8 cellular contexts compared by ENCODE assay signal in genomic region chr15:65902373-65902772, GRCh38. TPM values are rescaled to one million over a fixed set of nuclear protein-coding genes. Genes with fewer than 3 reads are reported as not detected.
DNase-seq lines count a peak whose midpoint lies in the region; ATAC-seq and TF ChIP-seq lines count a peak whose summit lies in the region.

No MANE protein-coding gene starts in this region.

- no peaks in the 10 kb centered on the region for H3K27me3 Mint-ChIP-seq in activated T-helper 1 cell treated with anti-CD3 and anti-CD28 coated beads, Interleukin-12 subunit alpha, Interleukin-12 subunit beta, Interleukin-2, Interleukin-4 antibody, amounts not matched to agents 30 ng/mL and 10 ng/mL and 1 ng/mL, durations not matched to agents 14 hours and 24 hours and 36 hours (ENCODE audit: insufficient read depth)

- no peaks in the 10 kb centered on the region for H3K27me3 ChIP-seq in Karpas-422 (ENCODE audit: low read length)
- no peaks in the 10 kb centered on the region for H3K27me3 ChIP-seq in right lobe of liver

- H3K4me3 ChIP-seq in GM12865 (ENCODE audit: low read depth, low read length) (no peak overlapping the region), Karpas-422 (ENCODE audit: low read length) (peak overlapping the region; percentile 20; the same call in 1 of the 2 replicates), right lobe of liver (no peak overlapping the region)

- intact Hi-C loops in activated T-helper 1 cell treated with anti-CD3 and anti-CD28 coated beads, Interleukin-12 subunit alpha, Interleukin-12 subunit beta, Interleukin-2, Interleukin-4 antibody, amounts not matched to agents 30 ng/mL and 10 ng/mL and 1 ng/mL, durations not matched to agents 14 hours and 24 hours and 36 hours (cut with micrococcal nuclease), result no loop called here
- intact Hi-C loops in right lobe of liver (cut with DNase I), result no loop called here

- peaks cover 58% of the 10 kb centered on the region for H3K36me3 Mint-ChIP-seq in activated T-helper 1 cell treated with anti-CD3 and anti-CD28 coated beads, Interleukin-12 subunit alpha, Interleukin-12 subunit beta, Interleukin-2, Interleukin-4 antibody, amounts not matched to agents 30 ng/mL and 10 ng/mL and 1 ng/mL, durations not matched to agents 14 hours and 24 hours and 36 hours (ENCODE audit: low read depth)

- H2AFZ ChIP-seq in Karpas-422 (ENCODE audit: low read length), result no peak overlapping the region

- H3K4me1 ChIP-seq in Karpas-422 (ENCODE audit: low read length) (peaks cover 65% of the 10 kb centered on the region), right lobe of liver (peaks cover 0 to 4% (median 0%) of the 10 kb centered on the region in 4 donors)

- no peaks in the 10 kb centered on the region for H3K9me3 Mint-ChIP-seq in activated T-helper 1 cell treated with anti-CD3 and anti-CD28 coated beads, Interleukin-12 subunit alpha, Interleukin-12 subunit beta, Interleukin-2, Interleukin-4 antibody, amounts not matched to agents 30 ng/mL and 10 ng/mL and 1 ng/mL, durations not matched to agents 14 hours and 24 hours and 36 hours

- H3K4me2 ChIP-seq in Karpas-422 (ENCODE audit: low read depth, low read length, poor library complexity, severe bottlenecking), result peak overlapping the region; percentile 55

- no peak for TF ChIP-seq POLR2A in right lobe of liver (IDR thresholded peaks at IDR 0.05)

- no peak overlapping the region for H3K4me3 Mint-ChIP-seq in activated T-helper 1 cell treated with anti-CD3 and anti-CD28 coated beads, Interleukin-12 subunit alpha, Interleukin-12 subunit beta, Interleukin-2, Interleukin-4 antibody, amounts not matched to agents 30 ng/mL and 10 ng/mL and 1 ng/mL, durations not matched to agents 14 hours and 24 hours and 36 hours

- DNase-seq in GM12865 (ENCODE audit: low read depth) (peak; percentile 64), Karpas-422 (peak; percentile 92), right lobe of liver (peak in 1 of 3 donors; percentile 31), foreskin melanocyte (no peak)
- no peak for DNase-seq in activated T-helper 1 cell treated with anti-CD3 and anti-CD28 coated beads, Interleukin-12 subunit alpha, Interleukin-12 subunit beta, Interleukin-2, Interleukin-4 antibody, amounts not matched to agents 30 ng/mL and 10 ng/mL and 1 ng/mL, durations not matched to agents 14 hours and 24 hours and 36 hours (ENCODE audit: low spot score)

- peak overlapping the region; percentile 41 for H3K27ac Mint-ChIP-seq in activated T-helper 1 cell treated with anti-CD3 and anti-CD28 coated beads, Interleukin-12 subunit alpha, Interleukin-12 subunit beta, Interleukin-2, Interleukin-4 antibody, amounts not matched to agents 30 ng/mL and 10 ng/mL and 1 ng/mL, durations not matched to agents 14 hours and 24 hours and 36 hours

- no peaks in the 10 kb centered on the region for H3K79me2 ChIP-seq in Karpas-422 (ENCODE audit: low read length)

- WGBS in right lobe of liver (ENCODE audit: insufficient coverage, low coverage, low lambda C conversion rate, missing lambda C conversion rate), result 86% methylated on average over 1 of the region's 1 CpG

- peak overlapping the region; percentile 54 for H3K9ac ChIP-seq in Karpas-422 (ENCODE audit: low read length)

- H3K4me1 Mint-ChIP-seq in activated T-helper 1 cell treated with anti-CD3 and anti-CD28 coated beads, Interleukin-12 subunit alpha, Interleukin-12 subunit beta, Interleukin-2, Interleukin-4 antibody, amounts not matched to agents 30 ng/mL and 10 ng/mL and 1 ng/mL, durations not matched to agents 14 hours and 24 hours and 36 hours (ENCODE audit: low read depth), result peaks cover 73% of the 10 kb centered on the region

- ATAC-seq in GM21619 (IDR thresholded peaks at IDR 0.05; ENCODE audit: unreplicated experiment) (peak; percentile 86), right lobe of liver (peak; percentile 73 to 92 (median 78)), GM21528 (IDR thresholded peaks at IDR 0.05; ENCODE audit: low FRiP score, unreplicated experiment) (no peak), HG03439 (IDR thresholded peaks at IDR 0.05; ENCODE audit: unreplicated experiment) (no peak)

- H3K36me3 ChIP-seq in Karpas-422 (ENCODE audit: insufficient read depth, low read length) (peaks cover 12% of the 10 kb centered on the region; the same call in 1 of the 2 replicates), right lobe of liver (peaks cover 0 to 9% (median 3%) of the 10 kb centered on the region in 4 donors)

- no peaks in the 10 kb centered on the region for H4K20me1 ChIP-seq in Karpas-422 (ENCODE audit: insufficient read depth, low read depth, low read length)

- TF ChIP-seq CTCF in GM12865 (IDR thresholded peaks at IDR 0.05; ENCODE audit: insufficient read depth, low read depth, low read length, missing control alignments) (no peak), right lobe of liver (IDR thresholded peaks at IDR 0.05) (no peak)

- H3K9me2 ChIP-seq in Karpas-422 (replicated peaks; ENCODE audit: insufficient read depth, low read length), result no peaks in the 10 kb centered on the region

- H3K27ac ChIP-seq in Karpas-422 (ENCODE audit: low read length), result peak overlapping the region; percentile 93
- no peak overlapping the region for H3K27ac ChIP-seq in right lobe of liver

- H3K9me3 ChIP-seq in Karpas-422 (ENCODE audit: low read length) (no peaks in the 10 kb centered on the region), right lobe of liver (no peaks in the 10 kb centered on the region)

RNA-seq across cellular contexts. Expression of gene RAB11A, which starts 33.1 kb away (rescaled TPM):
- total RNA-seq in Karpas-422 (2014; rRNA removed; shearing (Covaris generic); ENCODE audit: low replicate concordance), result 187 and 230 TPM in 2 replicates
- 161 and 171 TPM in 2 replicates for total RNA-seq in activated T-helper 1 cell treated with anti-CD3 and anti-CD28 coated beads, Interleukin-12 subunit alpha, Interleukin-12 subunit beta, Interleukin-2, Interleukin-4 antibody, amounts not matched to agents 30 ng/mL and 10 ng/mL and 1 ng/mL, durations not matched to agents 14 hours and 24 hours and 36 hours
- 100 to 1,000 TPM in 1 of 6 experiments, 10 to 100 TPM in 5; 50.3 to 110 (median 81.6) TPM for total RNA-seq in right lobe of liver

Comparison
In these comparisons a context has a peak if more than half of its experiments do, and no peak if none do; other contexts are left out.
1. DNase-seq: peak in GM12865 (single experiment) and Karpas-422 (single experiment); none in activated T-helper 1 cell treated with anti-CD3 and anti-CD28 coated beads, Interleukin-12 subunit alpha, Interleukin-12 subunit beta, Interleukin-2, Interleukin-4 antibody, amounts not matched to agents 30 ng/mL and 10 ng/mL and 1 ng/mL, durations not matched to agents 14 hours and 24 hours and 36 hours (single experiment) and foreskin melanocyte (single experiment).
2. ATAC-seq: peak in GM21619 (single experiment) and right lobe of liver (4 of 4); none in GM21528 (single experiment) and HG03439 (single experiment).